Comparison of ENCODE assay signal across 8 cellular contexts in genomic region chr12:49843411-49843810, GRCh38. TPM values are rescaled to one million over a fixed set of nuclear protein-coding genes. Genes with fewer than 3 reads are reported as not detected.
DNase-seq lines count a peak whose midpoint lies in the region; ATAC-seq and TF ChIP-seq lines count a peak whose summit lies in the region.

No MANE protein-coding gene starts in this region.

- no peaks in the 10 kb centered on the region for H3K9me3 Mint-ChIP-seq in activated CD8-positive, alpha-beta T cell treated with anti-CD3 and anti-CD28 coated beads for 36 hours
- H3K9me3 Mint-ChIP-seq in stimulated activated naive B cell treated with anti-CD40 and anti-IgM and Interleukin-4, amounts not matched to agents 10 μg/mL and 1 μg/mL and 100 μg/mL, for 72 hours: no peaks in the 10 kb centered on the region

- H3K4me1 Mint-ChIP-seq in activated CD8-positive, alpha-beta T cell treated with anti-CD3 and anti-CD28 coated beads for 36 hours (ENCODE audit: low read depth): peaks cover 28% of the 10 kb centered on the region
- H3K4me1 Mint-ChIP-seq in stimulated activated naive B cell treated with anti-CD40 and anti-IgM and Interleukin-4, amounts not matched to agents 10 μg/mL and 1 μg/mL and 100 μg/mL, for 72 hours: peaks cover 17 to 37% of the 10 kb centered on the region in 2 donors

- H3K4me3 ChIP-seq in iPS-11a (ENCODE audit: low read depth, low read length): peak overlapping the region; percentile 62

- CTCF ChIA-PET in activated CD8-positive, alpha-beta T cell treated with anti-CD3 and anti-CD28 coated beads for 36 hours (lab: Charles Lee): interaction anchor here (0.9 to 7.0 kb wide), 8 partner anchors 23 to 196 kb away, joined by 3 to 36 read pairs (median 7); partner anchors contain the start of gene TMBIM6

- intact Hi-C loops in activated CD8-positive, alpha-beta T cell treated with anti-CD3 and anti-CD28 coated beads for 36 hours (cut with micrococcal nuclease): no loop called here

- H3K36me3 Mint-ChIP-seq in activated CD8-positive, alpha-beta T cell treated with anti-CD3 and anti-CD28 coated beads for 36 hours (ENCODE audit: low read depth): peaks cover 4% of the 10 kb centered on the region
- H3K36me3 Mint-ChIP-seq in stimulated activated naive B cell treated with anti-CD40 and anti-IgM and Interleukin-4, amounts not matched to agents 10 μg/mL and 1 μg/mL and 100 μg/mL, for 72 hours: peaks cover 3 to 4% of the 10 kb centered on the region in 2 donors

- H3K27me3 Mint-ChIP-seq in activated CD8-positive, alpha-beta T cell treated with anti-CD3 and anti-CD28 coated beads for 36 hours: no peaks in the 10 kb centered on the region
- H3K27me3 Mint-ChIP-seq in stimulated activated naive B cell treated with anti-CD40 and anti-IgM and Interleukin-4, amounts not matched to agents 10 μg/mL and 1 μg/mL and 100 μg/mL, for 72 hours: peaks cover 0 to 5% of the 10 kb centered on the region in 2 donors

- no peak for TF ChIP-seq CTCF in activated CD8-positive, alpha-beta T cell treated with anti-CD3 and anti-CD28 coated beads for 36 hours (IDR thresholded peaks at IDR 0.05)

- H3K27ac Mint-ChIP-seq in activated CD8-positive, alpha-beta T cell treated with anti-CD3 and anti-CD28 coated beads for 36 hours: peak overlapping the region; percentile 91
- H3K27ac Mint-ChIP-seq in stimulated activated naive B cell treated with anti-CD40 and anti-IgM and Interleukin-4, amounts not matched to agents 10 μg/mL and 1 μg/mL and 100 μg/mL, for 72 hours: peak overlapping the region; percentile 97

- peak overlapping the region; percentile 94 for H3K4me3 Mint-ChIP-seq in activated CD8-positive, alpha-beta T cell treated with anti-CD3 and anti-CD28 coated beads for 36 hours
- H3K4me3 Mint-ChIP-seq in stimulated activated naive B cell treated with anti-CD40 and anti-IgM and Interleukin-4, amounts not matched to agents 10 μg/mL and 1 μg/mL and 100 μg/mL, for 72 hours: peak overlapping the region; percentile 90 to 98

- POLR2A ChIA-PET in activated CD8-positive, alpha-beta T cell treated with anti-CD3 and anti-CD28 coated beads for 36 hours (lab: Charles Lee): interaction anchor here (0.9 to 1.7 kb wide), 6 partner anchors 11 to 102 kb away, joined by 3 to 8 read pairs (median 4); partner anchors contain the start of genes NCKAP5L and TMBIM6

- DNase-seq in NCI-H82 (lab: John Stamatoyannopoulos, UW): peak; percentile 39
- DNase-seq in NCI-H82 treated with DMSO at 0.1 percent for 48 hours (lab: John Stamatoyannopoulos, UW; ENCODE audit: unreplicated experiment): no peak
- DNase-seq in activated CD8-positive, alpha-beta T cell treated with anti-CD3 and anti-CD28 coated beads for 36 hours: no peak
- no peak for DNase-seq in stimulated activated naive B cell treated with anti-CD40 and anti-IgM and Interleukin-4, amounts not matched to agents 10 μg/mL and 1 μg/mL and 100 μg/mL, for 72 hours
- DNase-seq in iPS-NIHi11 (ENCODE audit: low spot score): no peak
- DNase-seq in stimulated activated CD4-positive, alpha-beta T cell treated with anti-CD3 and anti-CD28 coated beads, Interleukin-4, amount 100 ng/mL, for 24 hours: no peak
- DNase-seq in mesenteric fat pad (ENCODE audit: low spot score): no peak

- ATAC-seq in activated CD8-positive, alpha-beta T cell treated with anti-CD3 and anti-CD28 coated beads for 36 hours: no peak
- no peak for ATAC-seq in stimulated activated naive B cell treated with anti-CD40 and anti-IgM and Interleukin-4, amounts not matched to agents 10 μg/mL and 1 μg/mL and 100 μg/mL, for 72 hours (replicated peaks)

RNA-seq across cellular contexts. Expression of gene BCDIN3D, which starts 0.5 kb away (rescaled TPM):
- 1 to 10 TPM; 5.0 to 5.3 TPM for total RNA-seq in activated CD8-positive, alpha-beta T cell treated with anti-CD3 and anti-CD28 coated beads for 36 hours
- total RNA-seq in mesenteric fat pad: 3.0 TPM

RNA-seq across cellular contexts. Expression of gene NCKAP5L, which starts 15.2 kb away (rescaled TPM):
- 1 to 10 TPM; 5.5 to 5.7 TPM for total RNA-seq in activated CD8-positive, alpha-beta T cell treated with anti-CD3 and anti-CD28 coated beads for 36 hours
- 44.3 TPM for total RNA-seq in mesenteric fat pad
